8 cellular contexts compared by ENCODE assay signal in the genomic region with DNA sequence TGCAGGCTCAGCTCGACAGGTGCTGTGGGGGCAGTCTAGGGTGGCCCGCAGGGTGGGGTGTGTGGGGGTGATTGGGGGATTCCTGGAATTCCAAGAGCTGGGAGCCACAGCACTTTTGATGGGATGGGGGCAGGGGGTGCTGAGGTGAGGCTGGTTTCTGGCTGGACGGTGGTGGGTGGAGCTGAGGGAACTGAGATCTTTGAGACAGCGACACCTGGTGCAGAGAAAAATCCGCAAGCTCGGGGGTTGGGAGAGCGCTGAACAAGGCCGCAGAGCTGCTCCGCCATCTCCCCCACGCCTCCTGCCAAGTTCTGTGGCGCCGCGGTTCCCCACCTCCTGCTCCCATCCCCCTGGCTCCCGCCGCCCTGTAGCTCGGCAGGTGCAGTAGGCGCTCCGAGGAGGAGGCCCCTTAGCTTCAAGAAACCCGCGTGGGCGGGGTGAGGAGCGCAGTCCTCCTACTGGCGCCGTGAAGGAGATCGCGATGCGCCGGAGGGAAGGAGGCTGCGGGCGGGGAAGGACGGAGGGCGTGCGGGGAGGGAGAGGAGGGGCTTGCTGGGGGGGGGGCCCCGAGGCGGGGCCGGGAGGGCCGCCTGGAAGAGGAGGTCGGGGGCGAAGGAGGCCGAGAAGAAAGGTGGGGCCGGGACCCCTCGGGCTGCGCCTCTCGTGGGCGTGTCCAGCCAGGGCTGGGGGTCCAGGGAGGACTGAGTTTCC. TPM values are rescaled to one million over a fixed set of nuclear protein-coding genes. Genes with fewer than 3 reads are reported as not detected.
A peak's percentile ranks its signal among the peaks of the same experiment; 100 is the strongest.
DNase-seq lines count a peak whose midpoint lies in the region; ATAC-seq and TF ChIP-seq lines count a peak whose summit lies in the region.

No MANE protein-coding gene starts in this region.

- no peaks in the 10 kb centered on the region for H3K27me3 Mint-ChIP-seq in activated CD4-positive, alpha-beta T cell treated with anti-CD3 and anti-CD28 coated beads for 36 hours
- no peaks in the 10 kb centered on the region for H3K27me3 Mint-ChIP-seq in chondrocyte (ENCODE audit: low read depth)

- CTCF ChIA-PET in HEK293T (lab: Yijun Ruan, JAX): interaction anchor here (0.6 to 3.0 kb wide), 17 partner anchors 8 to 399 kb away, joined by 3 to 38 read pairs (median 4); a partner anchor contains a TSS
- CTCF ChIA-PET in activated CD4-positive, alpha-beta T cell treated with anti-CD3 and anti-CD28 coated beads for 36 hours (lab: Charles Lee): interaction anchor here (0.5 to 5.1 kb wide), 23 partner anchors 8 to 427 kb away, joined by 3 to 74 read pairs (median 3); a partner anchor contains a TSS

- peak; percentile 72 to 80 for DNase-seq in AML-193 (lab: John Stamatoyannopoulos, UW)
- DNase-seq in HEK293T (ENCODE audit: extremely low spot score): peak; percentile 73
- DNase-seq in NCI-H524 (lab: John Stamatoyannopoulos, UW): peak; percentile 89 to 91
- DNase-seq in activated CD4-positive, alpha-beta T cell treated with anti-CD3 and anti-CD28 coated beads for 36 hours: peak; percentile 93
- no peak for DNase-seq in chondrocyte (ENCODE audit: low spot score)
- peak; percentile 90 to 92 for DNase-seq in left colon
- peak; percentile 69 to 76 for DNase-seq in stimulated activated CD4-positive, alpha-beta T cell treated with anti-CD3 and anti-CD28 coated beads, Interleukin-1b, Interleukin-23, amount 100 ng/mL, for 4 hours (ENCODE audit: low read depth in 2 of 2)

- H3K9me3 Mint-ChIP-seq in activated CD4-positive, alpha-beta T cell treated with anti-CD3 and anti-CD28 coated beads for 36 hours (ENCODE audit: low read depth): no peaks in the 10 kb centered on the region
- H3K9me3 Mint-ChIP-seq in chondrocyte (ENCODE audit: low read depth): no peaks in the 10 kb centered on the region

- intact Hi-C loops in activated CD4-positive, alpha-beta T cell treated with anti-CD3 and anti-CD28 coated beads for 36 hours (cut with DNase I, micrococcal nuclease): loop anchor here (1.0 to 10.0 kb wide), 14 partner anchors 7 to 1861 kb away; a partner anchor contains a TSS
- intact Hi-C loops in left colon (cut with DNase I, micrococcal nuclease): no loop called here

- ATAC-seq in activated CD4-positive, alpha-beta T cell treated with anti-CD3 and anti-CD28 coated beads for 36 hours: peak; percentile 8
- ATAC-seq in left colon (peak; percentile 35), HG03439 (IDR thresholded peaks at IDR 0.05; ENCODE audit: unreplicated experiment) (no peak)

- TF ChIP-seq CTCF in chondrocyte (IDR thresholded peaks at IDR 0.05): peak; percentile 80

- H3K36me3 Mint-ChIP-seq in activated CD4-positive, alpha-beta T cell treated with anti-CD3 and anti-CD28 coated beads for 36 hours (ENCODE audit: low read depth): peaks cover 6% of the 10 kb centered on the region
- H3K36me3 Mint-ChIP-seq in chondrocyte (ENCODE audit: low read depth): no peaks in the 10 kb centered on the region

- peaks cover 30% of the 10 kb centered on the region for H3K4me1 Mint-ChIP-seq in activated CD4-positive, alpha-beta T cell treated with anti-CD3 and anti-CD28 coated beads for 36 hours
- H3K4me1 Mint-ChIP-seq in chondrocyte (ENCODE audit: low read depth): peaks cover 22% of the 10 kb centered on the region

- POLR2A ChIA-PET in HEK293T (lab: Yijun Ruan, JAX): interaction anchor here (0.8 to 2.5 kb wide), 14 partner anchors 9 to 737 kb away, joined by 3 to 29 read pairs (median 4); a partner anchor contains a TSS
- POLR2A ChIA-PET in activated CD4-positive, alpha-beta T cell treated with anti-CD3 and anti-CD28 coated beads for 36 hours (lab: Charles Lee): interaction anchor here (0.6 to 2.1 kb wide), 9 partner anchors 8 to 200 kb away, joined by 3 to 12 read pairs (median 5); a partner anchor contains a TSS

- H3K27ac Mint-ChIP-seq in activated CD4-positive, alpha-beta T cell treated with anti-CD3 and anti-CD28 coated beads for 36 hours: peak overlapping the region; percentile 83
- peak overlapping the region; percentile 88 for H3K27ac Mint-ChIP-seq in chondrocyte (ENCODE audit: unreplicated experiment)

- H3K4me3 Mint-ChIP-seq in activated CD4-positive, alpha-beta T cell treated with anti-CD3 and anti-CD28 coated beads for 36 hours: peak overlapping the region; percentile 81
- peak overlapping the region; percentile 69 for H3K4me3 Mint-ChIP-seq in chondrocyte (ENCODE audit: unreplicated experiment)

TF ChIP-seq in HEK293T, 16 proteins besides CTCF, POLR2A, EP300 and RAD21:
- TF ChIP-seq ELF4 (IDR thresholded peaks at IDR 0.05) (no peak), L3MBTL2 (conservative IDR thresholded peaks at IDR 0.05) (peak; percentile 51; the same call in 1 of the 2 replicates)

RNA-seq across cellular contexts. Expression of a gene that starts 1.3 kb away (rescaled TPM):
- total RNA-seq in activated CD4-positive, alpha-beta T cell treated with anti-CD3 and anti-CD28 coated beads for 36 hours: 10 to 100 TPM; 21.7 to 31.8 TPM
- total RNA-seq in chondrocyte (12.9 to 15.5 TPM (median 14.3 TPM) in 3 replicates), left colon (10 to 100 TPM; 15.7 to 25.8 TPM)

RNA-seq across cellular contexts. Expression of a gene that starts 3.1 kb away (rescaled TPM):
- 100 to 1,000 TPM; 182 to 186 TPM for total RNA-seq in activated CD4-positive, alpha-beta T cell treated with anti-CD3 and anti-CD28 coated beads for 36 hours
- 38.7 to 181 TPM (median 174 TPM) in 3 replicates for total RNA-seq in chondrocyte
- total RNA-seq in left colon: 100 to 1,000 TPM in 1 of 2 donors, 10 to 100 TPM in 1; 86.8 to 222 TPM

RNA-seq across cellular contexts. Expression of a gene that starts 15.1 kb away (rescaled TPM):
- 1 to 10 TPM; 1.1 to 1.2 TPM for total RNA-seq in activated CD4-positive, alpha-beta T cell treated with anti-CD3 and anti-CD28 coated beads for 36 hours
- total RNA-seq in chondrocyte: 166 to 264 TPM (median 247 TPM) in 3 replicates
- 10 to 100 TPM; 13.0 to 19.2 TPM for total RNA-seq in left colon

RNA-seq across cellular contexts. Expression of a gene that starts 36.6 kb away (rescaled TPM):
- total RNA-seq in activated CD4-positive, alpha-beta T cell treated with anti-CD3 and anti-CD28 coated beads for 36 hours: 1 to 10 TPM; 7.2 to 9.2 TPM
- total RNA-seq in chondrocyte: 4.4 to 8.9 TPM (median 6.0 TPM) in 3 replicates
- total RNA-seq in left colon: under 1 TPM; 0.37 to 0.95 TPM

Comparison
In these comparisons a context has a peak if more than half of its experiments do, and no peak if none do; other contexts are left out.
1. intact Hi-C loops: an anchor here in activated CD4-positive, alpha-beta T cell treated with anti-CD3 and anti-CD28 coated beads for 36 hours (1.0 to 10.0 kb wide); none called in left colon.